Comparison of ENCODE assay signal across 34 cellular contexts in genomic region chr9:21976334-21976875, GRCh38. TPM values are rescaled to one million over a fixed set of nuclear protein-coding genes. Genes with fewer than 3 reads are reported as not detected.
"Had no signal": no experiment of that assay in that cellular context is flagged by ENCODE, and none has a peak within 500 bp of the region (broad histone marks: within the 10 kb centered on the region; RNA-seq: fewer than 3 reads in every experiment).

No MANE protein-coding gene starts in this region.

- FAIRE-seq: kidney, pancreas had no signal

- H3K4me3 Mint-ChIP-seq: activated CD4-positive, alpha-beta memory T cell treated with anti-CD3 and anti-CD28 coated beads for 36 hours; activated CD4-positive, alpha-beta T cell treated with anti-CD3 and anti-CD28 coated beads, Interleukin-2, amount 10 ng/mL, durations not matched to agents 24 days and 14 days; activated T-cell treated with anti-CD3 and anti-CD28 coated beads, Interleukin-2, amount 50 U/mL, for 24 hours; immature natural killer cell; mesothelial cell of epicardium; stimulated activated memory B cell treated with anti-CD40 and anti-IgM and Interleukin-4, amounts not matched to agents 10 μg/mL and 1 μg/mL and 100 μg/mL, for 72 hours; stimulated activated naive CD8-positive, alpha-beta T cell treated with anti-CD3 and anti-CD28 coated beads, Interleukin-15, amount 100 ng/mL, for 72 hours had no signal

- H3K36me3 Mint-ChIP-seq: activated CD4-positive, alpha-beta memory T cell treated with anti-CD3 and anti-CD28 coated beads for 36 hours; activated naive CD8-positive, alpha-beta T cell; stimulated activated memory B cell treated with anti-CD40 and anti-IgM and Interleukin-4, amounts not matched to agents 10 μg/mL and 1 μg/mL and 100 μg/mL, for 72 hours had no signal

- H3K9me3 Mint-ChIP-seq: activated CD4-positive, alpha-beta memory T cell treated with anti-CD3 and anti-CD28 coated beads for 36 hours; activated T-cell treated with anti-CD3 and anti-CD28 coated beads, Interleukin-2, amount 50 U/mL, for 24 hours; activated T-helper 2 cell treated with anti-CD3 and anti-CD28 coated beads, Interferon-gamma antibody, Interleukin-2, Interleukin-4, amounts not matched to agents 10 μg/mL and 5 μg/mL and 100 μg/mL, durations not matched to agents 14 hours and 24 hours and 36 hours; effector memory CD8-positive, alpha-beta T cell; mesothelial cell of epicardium; stimulated activated memory B cell treated with anti-CD40 and anti-IgM and Interleukin-4, amounts not matched to agents 10 μg/mL and 1 μg/mL and 100 μg/mL, for 72 hours; stimulated activated naive CD8-positive, alpha-beta T cell treated with anti-CD3 and anti-CD28 coated beads, Interleukin-15, amount 100 ng/mL, for 72 hours had no signal

- H3K4me1 ChIP-seq: pancreas had no signal

- H3K36me3 ChIP-seq: ascending aorta, brain microvascular endothelial cell, gastroesophageal sphincter, heart left ventricle, pancreas, sigmoid colon, upper lobe of left lung had no signal

- ATAC-seq: effector memory CD8-positive, alpha-beta T cell; gastroesophageal sphincter; heart left ventricle; stimulated activated memory B cell treated with anti-CD40 and anti-IgM and Interleukin-4, amounts not matched to agents 10 μg/mL and 1 μg/mL and 100 μg/mL, for 72 hours had no signal

- H3K27ac Mint-ChIP-seq: activated CD4-positive, alpha-beta memory T cell treated with anti-CD3 and anti-CD28 coated beads for 36 hours; activated CD4-positive, alpha-beta T cell treated with anti-CD3 and anti-CD28 coated beads, Interleukin-2, amount 10 ng/mL, durations not matched to agents 24 days and 14 days; activated naive CD8-positive, alpha-beta T cell; activated T-cell treated with anti-CD3 and anti-CD28 coated beads, Interleukin-2, amount 50 U/mL, for 24 hours; activated T-helper 2 cell treated with anti-CD3 and anti-CD28 coated beads, Interferon-gamma antibody, Interleukin-2, Interleukin-4, amounts not matched to agents 10 μg/mL and 5 μg/mL and 100 μg/mL, durations not matched to agents 14 hours and 24 hours and 36 hours; effector memory CD8-positive, alpha-beta T cell; immature natural killer cell; mesothelial cell of epicardium; stimulated activated memory B cell treated with anti-CD40 and anti-IgM and Interleukin-4, amounts not matched to agents 10 μg/mL and 1 μg/mL and 100 μg/mL, for 72 hours had no signal

- H3K9me3 ChIP-seq: ascending aorta, gastroesophageal sphincter, heart left ventricle, pancreas, psoas muscle, sigmoid colon, upper lobe of left lung had no signal

- DNase-seq: activated CD4-positive, alpha-beta memory T cell treated with anti-CD3 and anti-CD28 coated beads for 36 hours; activated CD4-positive, alpha-beta T cell treated with anti-CD3 and anti-CD28 coated beads, Interleukin-2, amount 10 ng/mL, durations not matched to agents 24 days and 14 days; activated CD4-positive, CD25-positive, alpha-beta regulatory T cell treated with anti-CD3 and anti-CD28 coated beads, Interleukin-2, amount 50 U/mL, for 72 hours; activated CD8-positive, alpha-beta memory T cell treated with anti-CD3 and anti-CD28 coated beads, Interleukin-2, amount 50 U/mL, for 4 hours; activated naive CD4-positive, alpha-beta T cell; activated T-cell treated with anti-CD3 and anti-CD28 coated beads, Interleukin-2, amount 50 U/mL, for 24 hours; brain microvascular endothelial cell; caudate nucleus; cortex of kidney; effector memory CD8-positive, alpha-beta T cell; heart left ventricle; hypothalamus; immature natural killer cell; kidney; naive B cell; pancreas; psoas muscle; sigmoid colon; stimulated activated CD4-positive, alpha-beta T cell treated with anti-CD3 and anti-CD28 coated beads, Interleukin-1b, Interleukin-23, amount 100 ng/mL, for 48 hours; stimulated activated CD4-positive, alpha-beta T cell treated with anti-CD3 and anti-CD28 coated beads, Interleukin-4, amount 100 ng/mL, for 4 hours; stimulated activated CD8-positive, alpha-beta memory T cell treated with anti-CD3 and anti-CD28 coated beads, Interleukin-4, amount 100 ng/mL, for 48 hours; stimulated activated naive CD8-positive, alpha-beta T cell treated with anti-CD3 and anti-CD28 coated beads, Interleukin-15, amount 100 ng/mL, for 72 hours; substantia nigra; T-helper 1 cell; T1000; upper lobe of left lung had no signal

- H3K27ac ChIP-seq: ascending aorta, gastroesophageal sphincter, heart left ventricle, pancreas, psoas muscle, sigmoid colon, upper lobe of left lung had no signal

- H3K4me3 ChIP-seq: gastroesophageal sphincter, heart left ventricle, pancreas, psoas muscle, sigmoid colon, smooth muscle cell, upper lobe of left lung had no signal

RNA-seq across cellular contexts. Expression of gene CDKN2A, which starts 17.8 kb away (rescaled TPM):
- polyA plus RNA-seq: heart left ventricle, neural cell had no signal

RNA-seq across cellular contexts. Expression of gene CDKN2B-AS1, which starts 18.2 kb away (rescaled TPM):
- total RNA-seq: ascending aorta had no signal
- polyA plus RNA-seq: heart left ventricle, neural cell, psoas muscle had no signal
